ENCODE assay signal across 8 cellular contexts in the genomic region with DNA sequence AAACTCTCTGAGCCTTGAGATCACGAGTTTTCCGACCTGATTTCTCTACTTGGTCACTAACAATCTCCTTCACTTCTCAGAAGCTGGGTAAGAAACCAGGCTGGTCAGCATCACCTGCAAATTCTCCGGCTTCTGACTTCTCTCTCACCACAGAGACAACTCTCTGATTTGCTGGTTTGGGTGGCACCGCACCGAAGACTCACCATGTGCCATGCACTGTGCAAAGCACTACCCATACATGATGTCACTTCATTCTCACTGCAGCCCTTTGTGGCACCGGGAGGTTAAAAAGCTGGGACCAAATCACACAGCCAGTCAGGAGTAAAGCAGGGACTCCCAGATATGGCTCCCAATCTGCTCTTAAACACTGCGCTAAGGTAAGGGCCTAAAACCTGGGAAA. TPM values are rescaled to one million over a fixed set of nuclear protein-coding genes. Genes with fewer than 3 reads are reported as not detected.
A peak's percentile ranks its signal among the peaks of the same experiment; 100 is the strongest.
DNase-seq lines count a peak whose midpoint lies in the region; ATAC-seq, FAIRE-seq and TF ChIP-seq lines count a peak whose summit lies in the region.

No MANE protein-coding gene starts in this region.

- H3K9me3 Mint-ChIP-seq in activated naive CD8-positive, alpha-beta T cell treated with anti-CD3 and anti-CD28 coated beads, Interleukin-2, amount 10 ng/mL, durations not matched to agents 7 days and 5 days: peaks cover 7% of the 10 kb centered on the region

- POLR2A ChIA-PET in AG04449 (lab: Yijun Ruan, JAX): no interaction called here
- POLR2A ChIA-PET in activated naive CD8-positive, alpha-beta T cell treated with anti-CD3 and anti-CD28 coated beads, Interleukin-2, amount 10 ng/mL, durations not matched to agents 7 days and 5 days (lab: Charles Lee): interaction anchor here (1.6 to 1.8 kb wide), 2 partner anchors 21 to 63 kb away, joined by 4 to 5 read pairs; no protein-coding TSS in a partner anchor
- POLR2A ChIA-PET in HepG2 (lab: Yijun Ruan, JAX): interaction anchor here (1.5 kb wide), 1 partner anchor 75 kb away, joined by 7 read pairs; no protein-coding TSS in a partner anchor

- H3K4me1 ChIP-seq in HepG2 (ENCODE audit: insufficient read depth, low read length) (peaks cover 37% of the 10 kb centered on the region), tibial artery (peaks cover 0 to 18% (median 14%) of the 10 kb centered on the region in 4 donors)

- 2% methylated on average over 7 of the region's 7 CpGs for WGBS in HepG2 (ENCODE audit: low lambda C conversion rate)

- H3K4me3 Mint-ChIP-seq in activated naive CD8-positive, alpha-beta T cell treated with anti-CD3 and anti-CD28 coated beads, Interleukin-2, amount 10 ng/mL, durations not matched to agents 7 days and 5 days: peak overlapping the region; percentile 92

- in situ Hi-C loops in HepG2 (cut with HindIII; ENCODE audit: extremely low pct_ligation_motif_present, low pct_unique_long_range_greater_than_20kb): no loop called here

- H3K27me3 ChIP-seq in HepG2 (ENCODE audit: control insufficient read depth in 1 of 2, insufficient read depth in 2 of 2, low read length in 2 of 2): no peaks in the 10 kb centered on the region; a peak in 1 of 5 replicates
- no peaks in the 10 kb centered on the region for H3K27me3 ChIP-seq in tibial artery

- TF ChIP-seq CTCF in AG04449 (IDR thresholded peaks at IDR 0.05; ENCODE audit: insufficient read depth, low read length, missing control alignments): no peak
- TF ChIP-seq CTCF in HepG2 (CRISPR knock-in tag; IDR thresholded peaks at IDR 0.05): no peak
- no peak for TF ChIP-seq CTCF in tibial artery (IDR thresholded peaks at IDR 0.05)

- H3K4me1 Mint-ChIP-seq in activated naive CD8-positive, alpha-beta T cell treated with anti-CD3 and anti-CD28 coated beads, Interleukin-2, amount 10 ng/mL, durations not matched to agents 7 days and 5 days: peaks cover 15% of the 10 kb centered on the region

- peak; percentile 3 for ATAC-seq in HG02981 (IDR thresholded peaks at IDR 0.05; ENCODE audit: unreplicated experiment)
- peak; percentile 4 for ATAC-seq in activated naive CD8-positive, alpha-beta T cell treated with anti-CD3 and anti-CD28 coated beads, Interleukin-2, amount 10 ng/mL, durations not matched to agents 7 days and 5 days (ENCODE audit: low read depth)
- ATAC-seq in HepG2: no peak; the same call in 2 of the 3 replicates
- no peak for ATAC-seq in HG02798 (IDR thresholded peaks at IDR 0.05; ENCODE audit: poor library complexity, unreplicated experiment)
- no peak for ATAC-seq in HG02938 (IDR thresholded peaks at IDR 0.05; ENCODE audit: unreplicated experiment)

- H3K79me2 ChIP-seq in HepG2 (ENCODE audit: insufficient read depth, low read length): peaks cover 51% of the 10 kb centered on the region

- TF ChIP-seq EP300 in HepG2 (IDR thresholded peaks at IDR 0.05; ENCODE audit: low read depth in 2 of 2, low read length in 2 of 2) (no peak), HepG2 (CRISPR knock-in tag; IDR thresholded peaks at IDR 0.05; ENCODE audit: borderline replicate concordance) (no peak)

- peak overlapping the region; percentile 94 for H3K27ac Mint-ChIP-seq in activated naive CD8-positive, alpha-beta T cell treated with anti-CD3 and anti-CD28 coated beads, Interleukin-2, amount 10 ng/mL, durations not matched to agents 7 days and 5 days

- H3K27ac ChIP-seq in HepG2 (ENCODE audit: extremely low read length, insufficient read depth, low read length): peak overlapping the region; percentile 62
- H3K27ac ChIP-seq in tibial artery: peak overlapping the region; percentile 44 to 70

- peaks cover 11% of the 10 kb centered on the region for H3K9me3 ChIP-seq in HepG2 (ENCODE audit: low read length)
- peaks cover 0 to 2% (median 0%) of the 10 kb centered on the region in 3 donors for H3K9me3 ChIP-seq in tibial artery

- H4K20me1 ChIP-seq in HepG2 (ENCODE audit: insufficient read depth, low read length): 0 out of 2 replicates have a peak, but pooled peaks cover 6% of the 10 kb centered on the region

- H3K27me3 Mint-ChIP-seq in activated naive CD8-positive, alpha-beta T cell treated with anti-CD3 and anti-CD28 coated beads, Interleukin-2, amount 10 ng/mL, durations not matched to agents 7 days and 5 days: peaks cover 8% of the 10 kb centered on the region

- BruUV-seq in HepG2 (replicated peaks; lab: Mats Ljungman, UMichigan): no TSS peak

- H3K9ac ChIP-seq in HepG2 (ENCODE audit: insufficient read depth, low read depth, low read length): peak overlapping the region; percentile 88

- H3K4me3 ChIP-seq in AG04449 (ENCODE audit: low read depth, low read length) (peak overlapping the region; percentile 87), HepG2 (replicated peaks in 1 of 3; ENCODE audit: insufficient read depth in 1 of 3, low read depth in 2 of 3, low read length in 3 of 3) (peak overlapping the region; percentile 98 to 99 (median 98)), tibial artery (peak overlapping the region; percentile 74 to 91)

- CTCF ChIA-PET in AG04449 (lab: Yijun Ruan, JAX): interaction anchor here (0.9 kb wide), 1 partner anchor 30 kb away, joined by 3 read pairs; no protein-coding TSS in a partner anchor
- CTCF ChIA-PET in HepG2 (lab: Yijun Ruan, JAX; ENCODE audit: low intra/inter-chr PET ratio, low total read pairs): no interaction called here

- peaks cover 0 to 7% of the 10 kb centered on the region in 2 experiments; a peak in 2 of 5 replicates for H3K36me3 ChIP-seq in HepG2 (replicated peaks in 1 of 2; ENCODE audit: control insufficient read depth in 1 of 2, insufficient read depth in 2 of 2, low read length in 2 of 2)
- peaks cover 0 to 8% (median 0%) of the 10 kb centered on the region in 3 donors for H3K36me3 ChIP-seq in tibial artery

- TF ChIP-seq POLR2A in HepG2 (IDR thresholded peaks at IDR 0.05; ENCODE audit: insufficient read depth in 1 of 2, low read depth in 2 of 2, low read length in 2 of 2): no peak

- DNase-seq in AG04449 (ENCODE audit: low read depth, low spot score) (no peak), HepG2 (ENCODE audit: low spot score) (no peak), tibial artery (no peak), NOMO-1 treated with dmso at 0.1 percent for 144 hours (lab: John Stamatoyannopoulos, UW; ENCODE audit: unreplicated experiment) (no peak)
- no peak for DNase-seq in activated naive CD8-positive, alpha-beta T cell treated with anti-CD3 and anti-CD28 coated beads, Interleukin-2, amount 10 ng/mL, durations not matched to agents 7 days and 5 days

- intact Hi-C loops in HepG2 (cut with micrococcal nuclease; ENCODE audit: unreplicated experiment): no loop called here
- intact Hi-C loops in tibial artery (cut with DNase I; ENCODE audit: low total_unique reads): no loop called here

- no peak for FAIRE-seq in HepG2 (lab: Jason Lieb, UNC)

- no peak for TF ChIP-seq RAD21 in HepG2 (CRISPR knock-in tag; IDR thresholded peaks at IDR 0.05)

- H3K36me3 Mint-ChIP-seq in activated naive CD8-positive, alpha-beta T cell treated with anti-CD3 and anti-CD28 coated beads, Interleukin-2, amount 10 ng/mL, durations not matched to agents 7 days and 5 days: no peaks in the 10 kb centered on the region

- H2AFZ ChIP-seq in HepG2 (ENCODE audit: low read length): no peak overlapping the region

- peak overlapping the region; percentile 97 for H3K4me2 ChIP-seq in HepG2 (ENCODE audit: low read depth, low read length)

RNA-seq across cellular contexts. Expression of gene VAC14, which starts 0.7 kb away (rescaled TPM):
- total RNA-seq in activated naive CD8-positive, alpha-beta T cell treated with anti-CD3 and anti-CD28 coated beads, Interleukin-2, amount 10 ng/mL, durations not matched to agents 7 days and 5 days: 10 to 100 TPM; 34.4 to 36.9 TPM
- 24.4 and 24.6 TPM in 2 replicates for total RNA-seq in HepG2 (2016; rRNA removed; fragmentation: Illumina TruSeq; extraction: Trizol)
- total RNA-seq in HepG2 (2016; cell fraction: cytosol; rRNA removed; fragmentation: Illumina TruSeq; extraction: Trizol; ENCODE audit: low read depth): 9.1 and 12.1 TPM in 2 replicates
- 18.1 and 23.9 TPM in 2 replicates for total RNA-seq in HepG2 (2016; cell fraction: insoluble cytoplasmic fraction; rRNA removed; fragmentation: Illumina TruSeq; extraction: Trizol)
- total RNA-seq in HepG2 (2016; cell fraction: membrane; rRNA removed; fragmentation: Illumina TruSeq; extraction: Trizol): 17.4 and 24.9 TPM in 2 replicates
- total RNA-seq in HepG2 (2016; cell fraction: nucleus; rRNA removed; fragmentation: Illumina TruSeq; extraction: Trizol): 24.1 and 25.1 TPM in 2 replicates
- polyA plus RNA-seq in HepG2 (2011; rRNA removed): 23.5 and 26.0 TPM in 2 replicates
- 15.1 and 23.3 TPM in 2 replicates for polyA plus RNA-seq in HepG2 (2011; cell fraction: cytosol; rRNA removed)
- 49.6 and 50.7 TPM in 2 replicates for polyA plus RNA-seq in HepG2 (2011; cell fraction: nucleus; rRNA removed)
- polyA plus RNA-seq in HepG2 (2012): 18.6 and 24.0 TPM in 2 replicates
- polyA plus RNA-seq in HepG2 (2016; cell fraction: cytosol; fragmentation: Illumina TruSeq; extraction: Trizol; ENCODE audit: low read depth): 14.6 and 18.8 TPM in 2 replicates
- polyA plus RNA-seq in HepG2 (2016; cell fraction: insoluble cytoplasmic fraction; fragmentation: Illumina TruSeq; extraction: Trizol; ENCODE audit: low read depth): 29.6 and 36.9 TPM in 2 replicates
- 28.0 and 35.3 TPM in 2 replicates for polyA plus RNA-seq in HepG2 (2016; cell fraction: membrane; fragmentation: Illumina TruSeq; extraction: Trizol; ENCODE audit: low read depth)
- 41.2 and 46.7 TPM in 2 replicates for polyA plus RNA-seq in HepG2 (2016; cell fraction: nucleus; fragmentation: Illumina TruSeq; extraction: Trizol; ENCODE audit: insufficient read depth, low read depth)
- 58.3 and 79.6 TPM in 2 replicates for polyA minus RNA-seq in HepG2 (2011; rRNA and poly(A)+ RNA removed; ENCODE audit: low replicate concordance)
- 22.8 and 23.7 TPM in 2 replicates for polyA minus RNA-seq in HepG2 (2011; cell fraction: cytosol; rRNA and poly(A)+ RNA removed)
- 33.0 and 34.8 TPM in 2 replicates for polyA minus RNA-seq in HepG2 (2011; cell fraction: nucleus; rRNA and poly(A)+ RNA removed)

Comparison
In these comparisons a context has a peak if more than half of its experiments do, and no peak if none do; other contexts are left out.
1. ATAC-seq: peak in HG02981 (single experiment) and activated naive CD8-positive, alpha-beta T cell treated with anti-CD3 and anti-CD28 coated beads, Interleukin-2, amount 10 ng/mL, durations not matched to agents 7 days and 5 days (single experiment); none in HepG2 (single experiment), HG02798 (single experiment) and HG02938 (single experiment).
2. Peak in every context shown above with its lines, with median percentiles within 50 percentile points of each other: H3K4me3 ChIP-seq.